In the genomic region with DNA sequence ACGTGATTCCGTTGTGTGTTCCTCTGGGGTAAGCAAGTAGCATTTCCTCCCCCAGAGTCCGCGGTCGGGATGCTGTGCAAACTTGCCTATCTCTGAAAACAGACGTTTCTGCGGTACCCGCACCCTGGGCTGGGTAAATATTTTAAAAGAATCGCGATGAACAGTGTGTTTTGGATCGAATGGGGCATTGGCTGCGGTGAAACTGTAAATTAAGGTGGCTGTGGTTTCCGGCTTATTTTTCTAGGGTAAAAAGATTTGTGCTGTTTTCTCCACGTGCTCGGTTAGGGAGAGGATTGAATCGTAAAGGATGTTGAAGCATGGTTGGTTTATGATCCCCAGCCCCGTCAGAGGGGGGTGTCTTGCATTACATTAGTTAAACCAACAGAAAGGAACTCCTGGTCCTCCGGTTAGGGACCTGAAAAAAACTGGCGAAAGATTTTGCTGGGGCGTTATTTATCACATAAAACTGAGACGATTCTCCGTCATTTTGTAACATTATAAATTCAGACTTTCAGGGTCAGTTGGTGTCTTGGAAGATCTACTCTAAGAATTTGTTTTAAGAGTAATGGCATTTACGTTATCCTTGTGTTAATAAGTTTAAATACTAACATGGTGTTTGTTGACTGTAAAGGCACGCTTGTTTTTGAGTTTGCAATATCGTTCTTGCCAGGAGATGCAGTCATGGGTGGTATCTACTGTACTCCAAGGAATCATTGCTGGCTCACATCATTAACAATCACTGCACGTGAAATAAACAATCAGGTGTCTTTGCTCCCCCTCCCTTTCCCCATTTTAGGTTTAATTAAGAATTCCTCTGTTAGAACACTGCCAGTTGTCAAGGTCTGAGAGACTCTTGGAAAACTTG, we compare ENCODE assay signal across 8 cellular contexts. TPM values are rescaled to one million over a fixed set of nuclear protein-coding genes. Genes with fewer than 3 reads are reported as not detected.
DNase-seq lines count a peak whose midpoint lies in the region; ATAC-seq, FAIRE-seq and TF ChIP-seq lines count a peak whose summit lies in the region.

No MANE protein-coding gene starts in this region.

- FAIRE-seq in endothelial cell of umbilical vein (lab: Jason Lieb, UNC) = no peak

- no peak overlapping the region for H3K27ac Mint-ChIP-seq in activated CD4-positive, alpha-beta T cell treated with anti-CD3 and anti-CD28 coated beads, Interleukin-2, amount 10 ng/mL, durations not matched to agents 24 days and 14 days
- H3K27ac Mint-ChIP-seq in osteocyte (ENCODE audit: unreplicated experiment) = peak overlapping the region; percentile 5

- no peak for ATAC-seq in GM19455 (IDR thresholded peaks at IDR 0.05; ENCODE audit: unreplicated experiment)

- TF ChIP-seq POLR2A in endothelial cell of umbilical vein (IDR thresholded peaks at IDR 0.05; ENCODE audit: low read depth, low read length) = peak; percentile 5

- peaks cover 17% of the 10 kb centered on the region for H3K4me1 Mint-ChIP-seq in activated CD4-positive, alpha-beta T cell treated with anti-CD3 and anti-CD28 coated beads, Interleukin-2, amount 10 ng/mL, durations not matched to agents 24 days and 14 days
- H3K4me1 Mint-ChIP-seq in osteocyte (ENCODE audit: unreplicated experiment) = peaks cover 30% of the 10 kb centered on the region

- H3K9me1 ChIP-seq in endothelial cell of umbilical vein (replicated peaks; ENCODE audit: control insufficient read depth, extremely low read depth, insufficient read depth, low read length) = no peaks in the 10 kb centered on the region

- peak overlapping the region; percentile 99 for H3K4me2 ChIP-seq in endothelial cell of umbilical vein (ENCODE audit: insufficient read depth, low read length)

- H3K9me3 ChIP-seq in NT2/D1 (ENCODE audit: insufficient read depth, low read length) (no peaks in the 10 kb centered on the region), endothelial cell of umbilical vein (replicated peaks; ENCODE audit: control insufficient read depth, insufficient read depth, low read length) (no peaks in the 10 kb centered on the region)

- BruUV-seq in endothelial cell of umbilical vein (replicated peaks; lab: Mats Ljungman, UMichigan) = no TSS peak

- POLR2A ChIA-PET in endothelial cell of umbilical vein (lab: Charles Lee) = interaction anchor here (2.6 to 3.8 kb wide), 2 partner anchors 20 to 68 kb away, joined by 12 to 18 read pairs; no protein-coding TSS in a partner anchor

- CTCF ChIA-PET in endothelial cell of umbilical vein (lab: Charles Lee) = interaction anchor here (0.6 to 3.9 kb wide), 10 partner anchors 11 to 472 kb away, joined by 3 to 18 read pairs (median 4); no protein-coding TSS in a partner anchor

- H3K79me2 ChIP-seq in endothelial cell of umbilical vein (ENCODE audit: control insufficient read depth, insufficient read depth, low read length) = peaks cover 97% of the 10 kb centered on the region

- H3K4me3 ChIP-seq in NT2/D1 (ENCODE audit: insufficient read length, low read depth) (peak overlapping the region; percentile 54), endothelial cell of umbilical vein (replicated peaks in 1 of 3; ENCODE audit: insufficient read depth in 1 of 3, low read depth in 1 of 3, low read length in 3 of 3) (peak overlapping the region; percentile 62 to 100 (median 100))

- DNase-seq in activated CD4-positive, alpha-beta T cell treated with anti-CD3 and anti-CD28 coated beads, Interleukin-2, amount 10 ng/mL, durations not matched to agents 24 days and 14 days = peak; percentile 70
- no peak for DNase-seq in activated CD4-positive, alpha-beta T cell treated with anti-CD3 and anti-CD28 coated beads for 4 hours
- DNase-seq in NT2/D1 (ENCODE audit: low read depth, low spot score) (no peak), endothelial cell of umbilical vein (ENCODE audit: low read depth, low spot score) (peak; percentile 57), osteocyte (ENCODE audit: extremely low spot score, unreplicated experiment) (no peak), SIG-M5 treated with dmso at 0.1 percent for 504 hours (lab: John Stamatoyannopoulos, UW; ENCODE audit: unreplicated experiment) (no peak)
- no peak for DNase-seq in activated effector memory CD4-positive, alpha-beta T cell treated with Interleukin-2 at 50 U/mL for 16 hours

- H3K36me3 ChIP-seq in NT2/D1 (ENCODE audit: insufficient read depth, insufficient read length, low read length) (no peaks in the 10 kb centered on the region), endothelial cell of umbilical vein (ENCODE audit: control insufficient read depth in 2 of 2, extremely low read depth in 1 of 2, insufficient read depth in 2 of 2, low read length in 2 of 2) (peaks cover 4 to 32% of the 10 kb centered on the region in 2 experiments)

- H3K9ac ChIP-seq in NT2/D1 (ENCODE audit: insufficient read length, low read depth) = no peak overlapping the region
- peak overlapping the region; percentile 97 for H3K9ac ChIP-seq in endothelial cell of umbilical vein (replicated peaks; ENCODE audit: extremely low read depth, insufficient read depth, low read length)

- H3K36me3 Mint-ChIP-seq in activated CD4-positive, alpha-beta T cell treated with anti-CD3 and anti-CD28 coated beads, Interleukin-2, amount 10 ng/mL, durations not matched to agents 24 days and 14 days (ENCODE audit: low read depth) = no peaks in the 10 kb centered on the region
- H3K36me3 Mint-ChIP-seq in osteocyte (ENCODE audit: unreplicated experiment) = no peaks in the 10 kb centered on the region

- dilution Hi-C loops in endothelial cell of umbilical vein (cut with MboI; ENCODE audit: extremely low pct_ligation_motif_present, low sequenced_read_pairs) = no loop called here

- H3K27ac ChIP-seq in endothelial cell of umbilical vein (ENCODE audit: insufficient read depth, low read depth, low read length) = peak overlapping the region; percentile 95

- intact Hi-C loops in activated CD4-positive, alpha-beta T cell treated with anti-CD3 and anti-CD28 coated beads, Interleukin-2, amount 10 ng/mL, durations not matched to agents 24 days and 14 days (cut with micrococcal nuclease) = loop anchor here (10.0 kb wide), 1 partner anchor 407 kb away; no protein-coding TSS in a partner anchor
- intact Hi-C loops in endothelial cell of umbilical vein (cut with micrococcal nuclease) = loop anchor here (2.0 to 10.0 kb wide), 4 partner anchors 63 to 450 kb away; a partner anchor contains a TSS

- TF ChIP-seq CTCF in endothelial cell of umbilical vein (IDR thresholded peaks at IDR 0.05; ENCODE audit: extremely low read depth in 1 of 2, insufficient read depth in 1 of 2, low read depth in 1 of 2, low read length in 2 of 2) (no peak), osteocyte (IDR thresholded peaks at IDR 0.05) (no peak)

- H2AFZ ChIP-seq in endothelial cell of umbilical vein (ENCODE audit: low read depth, low read length) = no peak overlapping the region

- peaks cover 57% of the 10 kb centered on the region for H3K27me3 Mint-ChIP-seq in activated CD4-positive, alpha-beta T cell treated with anti-CD3 and anti-CD28 coated beads, Interleukin-2, amount 10 ng/mL, durations not matched to agents 24 days and 14 days
- peaks cover 5% of the 10 kb centered on the region for H3K27me3 Mint-ChIP-seq in osteocyte (ENCODE audit: unreplicated experiment)

- H4K20me1 ChIP-seq in endothelial cell of umbilical vein (replicated peaks; ENCODE audit: control insufficient read depth, extremely low read depth, insufficient read depth, low read length) = peaks cover 10% of the 10 kb centered on the region

- peak overlapping the region; percentile 88 for H3K4me3 Mint-ChIP-seq in activated CD4-positive, alpha-beta T cell treated with anti-CD3 and anti-CD28 coated beads, Interleukin-2, amount 10 ng/mL, durations not matched to agents 24 days and 14 days
- H3K4me3 Mint-ChIP-seq in osteocyte (ENCODE audit: unreplicated experiment) = peak overlapping the region; percentile 91

- H3K27me3 ChIP-seq in NT2/D1 (ENCODE audit: insufficient read depth, insufficient read length) (peaks cover 42% of the 10 kb centered on the region), endothelial cell of umbilical vein (ENCODE audit: control insufficient read depth in 2 of 2, insufficient read depth in 2 of 2, low read length in 2 of 2) (no peaks in the 10 kb centered on the region)

- H3K4me1 ChIP-seq in NT2/D1 (ENCODE audit: insufficient read depth, insufficient read length) (no peaks in the 10 kb centered on the region), endothelial cell of umbilical vein (ENCODE audit: control insufficient read depth, extremely low read depth, insufficient read depth, low read length) (peaks cover 37% of the 10 kb centered on the region)

- no peaks in the 10 kb centered on the region for H3K9me3 Mint-ChIP-seq in activated CD4-positive, alpha-beta T cell treated with anti-CD3 and anti-CD28 coated beads, Interleukin-2, amount 10 ng/mL, durations not matched to agents 24 days and 14 days
- H3K9me3 Mint-ChIP-seq in osteocyte (ENCODE audit: unreplicated experiment) = no peaks in the 10 kb centered on the region

TF ChIP-seq in endothelial cell of umbilical vein, 7 proteins besides CTCF, POLR2A, EP300 and RAD21:
- TF ChIP-seq, protein P1, sequence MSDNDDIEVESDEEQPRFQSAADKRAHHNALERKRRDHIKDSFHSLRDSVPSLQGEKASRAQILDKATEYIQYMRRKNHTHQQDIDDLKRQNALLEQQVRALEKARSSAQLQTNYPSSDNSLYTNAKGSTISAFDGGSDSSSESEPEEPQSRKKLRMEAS (IDR thresholded peaks at IDR 0.05; ENCODE audit: insufficient read depth, insufficient read length) = peak; percentile 65
- TF ChIP-seq EZH2 (IDR thresholded peaks at IDR 0.05; ENCODE audit: borderline replicate concordance, low read depth, low read length, severe bottlenecking) = no peak

RNA-seq across cellular contexts. Expression of a gene that starts 1.4 kb away (rescaled TPM):
- total RNA-seq in activated CD4-positive, alpha-beta T cell treated with anti-CD3 and anti-CD28 coated beads, Interleukin-2, amount 10 ng/mL, durations not matched to agents 24 days and 14 days = not detected in 2 replicates
- total RNA-seq in endothelial cell of umbilical vein (971 and 1,052 TPM in 2 replicates), osteocyte (0.97 and 1.8 TPM in 2 replicates)
- polyA plus RNA-seq in endothelial cell of umbilical vein = 227 and 239 TPM in 2 replicates
- 227 and 244 TPM in 2 replicates for polyA plus RNA-seq in endothelial cell of umbilical vein (2011; cell fraction: cytosol; rRNA removed)
- 361 and 391 TPM in 2 replicates for polyA plus RNA-seq in endothelial cell of umbilical vein (2011; cell fraction: nucleus; rRNA removed)
- 1,017 and 1,260 TPM in 2 replicates for polyA plus RNA-seq in endothelial cell of umbilical vein (2012)
- polyA minus RNA-seq in endothelial cell of umbilical vein = 352 and 386 TPM in 2 replicates
- not detected for polyA minus RNA-seq in endothelial cell of umbilical vein (2011; cell fraction: cytosol; rRNA and poly(A)+ RNA removed)
- polyA minus RNA-seq in endothelial cell of umbilical vein (2011; cell fraction: nucleus; rRNA and poly(A)+ RNA removed) = 852 and 882 TPM in 2 replicates

Comparison
In these comparisons a context has a peak if more than half of its experiments do, and no peak if none do; other contexts are left out.
1. DNase-seq: peak in activated CD4-positive, alpha-beta T cell treated with anti-CD3 and anti-CD28 coated beads, Interleukin-2, amount 10 ng/mL, durations not matched to agents 24 days and 14 days (single experiment) and endothelial cell of umbilical vein (single experiment); none in activated CD4-positive, alpha-beta T cell treated with anti-CD3 and anti-CD28 coated beads for 4 hours (0 of 2), NT2/D1 (single experiment), osteocyte (single experiment), SIG-M5 treated with dmso at 0.1 percent for 504 hours (single experiment) and activated effector memory CD4-positive, alpha-beta T cell treated with Interleukin-2 at 50 U/mL for 16 hours (single experiment).
2. RNA of a gene that starts 1.4 kb away (total RNA-seq): 971 to 1,052 TPM in endothelial cell of umbilical vein; 0.97 to 1.8 TPM in osteocyte and not detected in activated CD4-positive, alpha-beta T cell treated with anti-CD3 and anti-CD28 coated beads, Interleukin-2, amount 10 ng/mL, durations not matched to agents 24 days and 14 days; every median in the first group is over 100 times any median in the second.